In the genomic region with DNA sequence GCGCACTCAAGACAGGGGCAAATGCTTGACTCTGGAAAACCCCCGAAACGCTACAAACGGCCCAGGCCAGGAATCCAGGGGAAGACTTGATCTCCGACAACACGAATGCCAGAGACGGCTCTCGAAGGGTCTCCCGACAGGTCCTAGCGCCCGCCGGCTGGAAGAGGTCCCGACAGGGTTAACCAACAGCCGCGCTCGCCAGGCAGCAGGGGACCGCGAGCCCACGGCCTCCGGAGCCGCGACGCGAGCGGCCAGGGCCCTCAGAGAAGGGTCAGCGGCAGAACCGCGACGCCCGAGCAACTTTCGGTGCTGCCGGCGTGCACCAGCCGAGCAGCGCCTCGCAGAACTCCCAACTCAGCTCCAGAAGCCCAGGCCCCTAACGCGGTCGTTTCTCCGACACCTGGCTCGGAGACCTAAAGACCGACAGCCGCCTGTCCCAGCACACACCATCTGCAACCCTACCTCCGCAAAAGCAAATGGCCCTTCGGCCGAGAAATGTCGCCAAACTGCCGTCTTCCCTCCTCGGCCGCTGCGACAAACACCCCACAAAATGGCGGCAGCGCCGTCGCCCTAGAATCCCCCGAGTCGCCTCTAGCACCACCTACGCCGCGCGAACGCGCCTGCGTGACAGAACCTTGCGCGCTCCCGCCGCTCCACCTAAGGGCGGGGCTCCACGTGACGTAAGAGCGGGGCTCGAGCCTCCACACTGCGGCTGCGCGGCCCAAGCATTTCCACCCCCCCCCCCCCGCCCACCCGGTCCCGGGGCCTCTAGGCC, we compare ENCODE assay signal across 1 cellular context.
TF ChIP-seq lines count a peak whose summit lies in the region.

A gene (minus strand): TSS at position 567 of the 775 bp plus-strand sequence. CDS start 3,634 bp downstream, outside the sequence.

TF ChIP-seq in WTC11, 78 proteins besides CTCF, POLR2A, EP300 and RAD21 (continued from another document):
- TF ChIP-seq, protein P1, sequence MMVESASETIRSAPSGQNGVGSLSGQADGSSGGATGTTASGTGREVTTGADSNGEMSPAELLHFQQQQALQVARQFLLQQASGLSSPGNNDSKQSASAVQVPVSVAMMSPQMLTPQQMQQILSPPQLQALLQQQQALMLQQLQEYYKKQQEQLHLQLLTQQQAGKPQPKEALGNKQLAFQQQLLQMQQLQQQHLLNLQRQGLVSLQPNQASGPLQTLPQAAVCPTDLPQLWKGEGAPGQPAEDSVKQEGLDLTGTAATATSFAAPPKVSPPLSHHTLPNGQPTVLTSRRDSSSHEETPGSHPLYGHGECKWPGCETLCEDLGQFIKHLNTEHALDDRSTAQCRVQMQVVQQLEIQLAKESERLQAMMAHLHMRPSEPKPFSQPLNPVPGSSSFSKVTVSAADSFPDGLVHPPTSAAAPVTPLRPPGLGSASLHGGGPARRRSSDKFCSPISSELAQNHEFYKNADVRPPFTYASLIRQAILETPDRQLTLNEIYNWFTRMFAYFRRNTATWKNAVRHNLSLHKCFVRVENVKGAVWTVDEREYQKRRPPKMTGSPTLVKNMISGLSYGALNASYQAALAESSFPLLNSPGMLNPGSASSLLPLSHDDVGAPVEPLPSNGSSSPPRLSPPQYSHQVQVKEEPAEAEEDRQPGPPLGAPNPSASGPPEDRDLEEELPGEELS (CRISPR knock-in tag; IDR thresholded peaks at IDR 0.05): peak; percentile 11; the same call in 1 of the 2 replicates
- TF ChIP-seq GRHL2 (CRISPR knock-in tag; IDR thresholded peaks at IDR 0.05; ENCODE audit: insufficient replicate concordance, severe bottlenecking) (no peak), MYBL2 (CRISPR knock-in tag; IDR thresholded peaks at IDR 0.05) (no peak), ZNF396 (CRISPR knock-in tag; IDR thresholded peaks at IDR 0.05; ENCODE audit: borderline replicate concordance) (no peak), FOXJ3 (CRISPR knock-in tag; IDR thresholded peaks at IDR 0.05; ENCODE audit: borderline replicate concordance) (no peak), CBFB (CRISPR knock-in tag; IDR thresholded peaks at IDR 0.05; ENCODE audit: low read depth) (no peak), ESRRA (CRISPR knock-in tag; IDR thresholded peaks at IDR 0.05; ENCODE audit: borderline replicate concordance) (no peak), CREM (CRISPR knock-in tag; IDR thresholded peaks at IDR 0.05) (no peak), ZBTB21 (CRISPR knock-in tag; IDR thresholded peaks at IDR 0.05; ENCODE audit: borderline replicate concordance) (0 out of 2 replicates have a peak, but pooled peaks have one; percentile 20), ETV6 (CRISPR knock-in tag; IDR thresholded peaks at IDR 0.05) (peak; percentile 81), ZNF423 (CRISPR knock-in tag; IDR thresholded peaks at IDR 0.05) (no peak), ZNF121 (CRISPR knock-in tag; IDR thresholded peaks at IDR 0.05) (no peak), GTF2I (CRISPR knock-in tag; conservative IDR thresholded peaks at IDR 0.05) (no peak), SMAD3 (CRISPR knock-in tag; IDR thresholded peaks at IDR 0.05; ENCODE audit: borderline replicate concordance) (no peak), FOXK1 (CRISPR knock-in tag; IDR thresholded peaks at IDR 0.05) (peak; percentile 21; the same call in 1 of the 2 replicates), RELA (CRISPR knock-in tag; IDR thresholded peaks at IDR 0.05; ENCODE audit: borderline replicate concordance) (no peak), ZNF138 (CRISPR knock-in tag; conservative IDR thresholded peaks at IDR 0.05) (no peak), ZNF219 (CRISPR knock-in tag; IDR thresholded peaks at IDR 0.05; ENCODE audit: borderline replicate concordance) (0 out of 2 replicates have a peak, but pooled peaks have one; percentile 42), NFATC4 (CRISPR knock-in tag; IDR thresholded peaks at IDR 0.05) (no peak)
- TF ChIP-seq, protein P2, sequence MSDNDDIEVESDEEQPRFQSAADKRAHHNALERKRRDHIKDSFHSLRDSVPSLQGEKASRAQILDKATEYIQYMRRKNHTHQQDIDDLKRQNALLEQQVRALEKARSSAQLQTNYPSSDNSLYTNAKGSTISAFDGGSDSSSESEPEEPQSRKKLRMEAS (CRISPR knock-in tag; IDR thresholded peaks at IDR 0.05): peak; percentile 54; the same call in 1 of the 2 replicates
- TF ChIP-seq, protein P3, sequence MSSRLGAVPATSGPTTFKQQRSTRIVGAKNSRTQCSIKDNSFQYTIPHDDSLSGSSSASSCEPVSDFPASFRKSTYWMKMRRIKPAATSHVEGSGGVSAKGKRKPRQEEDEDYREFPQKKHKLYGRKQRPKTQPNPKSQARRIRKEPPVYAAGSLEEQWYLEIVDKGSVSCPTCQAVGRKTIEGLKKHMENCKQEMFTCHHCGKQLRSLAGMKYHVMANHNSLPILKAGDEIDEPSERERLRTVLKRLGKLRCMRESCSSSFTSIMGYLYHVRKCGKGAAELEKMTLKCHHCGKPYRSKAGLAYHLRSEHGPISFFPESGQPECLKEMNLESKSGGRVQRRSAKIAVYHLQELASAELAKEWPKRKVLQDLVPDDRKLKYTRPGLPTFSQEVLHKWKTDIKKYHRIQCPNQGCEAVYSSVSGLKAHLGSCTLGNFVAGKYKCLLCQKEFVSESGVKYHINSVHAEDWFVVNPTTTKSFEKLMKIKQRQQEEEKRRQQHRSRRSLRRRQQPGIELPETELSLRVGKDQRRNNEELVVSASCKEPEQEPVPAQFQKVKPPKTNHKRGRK (CRISPR knock-in tag; IDR thresholded peaks at IDR 0.05; ENCODE audit: borderline replicate concordance): no peak
- TF ChIP-seq, protein P4, sequence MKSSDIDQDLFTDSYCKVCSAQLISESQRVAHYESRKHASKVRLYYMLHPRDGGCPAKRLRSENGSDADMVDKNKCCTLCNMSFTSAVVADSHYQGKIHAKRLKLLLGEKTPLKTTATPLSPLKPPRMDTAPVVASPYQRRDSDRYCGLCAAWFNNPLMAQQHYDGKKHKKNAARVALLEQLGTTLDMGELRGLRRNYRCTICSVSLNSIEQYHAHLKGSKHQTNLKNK (CRISPR knock-in tag; IDR thresholded peaks at IDR 0.05): no peak
- TF ChIP-seq, protein P5, sequence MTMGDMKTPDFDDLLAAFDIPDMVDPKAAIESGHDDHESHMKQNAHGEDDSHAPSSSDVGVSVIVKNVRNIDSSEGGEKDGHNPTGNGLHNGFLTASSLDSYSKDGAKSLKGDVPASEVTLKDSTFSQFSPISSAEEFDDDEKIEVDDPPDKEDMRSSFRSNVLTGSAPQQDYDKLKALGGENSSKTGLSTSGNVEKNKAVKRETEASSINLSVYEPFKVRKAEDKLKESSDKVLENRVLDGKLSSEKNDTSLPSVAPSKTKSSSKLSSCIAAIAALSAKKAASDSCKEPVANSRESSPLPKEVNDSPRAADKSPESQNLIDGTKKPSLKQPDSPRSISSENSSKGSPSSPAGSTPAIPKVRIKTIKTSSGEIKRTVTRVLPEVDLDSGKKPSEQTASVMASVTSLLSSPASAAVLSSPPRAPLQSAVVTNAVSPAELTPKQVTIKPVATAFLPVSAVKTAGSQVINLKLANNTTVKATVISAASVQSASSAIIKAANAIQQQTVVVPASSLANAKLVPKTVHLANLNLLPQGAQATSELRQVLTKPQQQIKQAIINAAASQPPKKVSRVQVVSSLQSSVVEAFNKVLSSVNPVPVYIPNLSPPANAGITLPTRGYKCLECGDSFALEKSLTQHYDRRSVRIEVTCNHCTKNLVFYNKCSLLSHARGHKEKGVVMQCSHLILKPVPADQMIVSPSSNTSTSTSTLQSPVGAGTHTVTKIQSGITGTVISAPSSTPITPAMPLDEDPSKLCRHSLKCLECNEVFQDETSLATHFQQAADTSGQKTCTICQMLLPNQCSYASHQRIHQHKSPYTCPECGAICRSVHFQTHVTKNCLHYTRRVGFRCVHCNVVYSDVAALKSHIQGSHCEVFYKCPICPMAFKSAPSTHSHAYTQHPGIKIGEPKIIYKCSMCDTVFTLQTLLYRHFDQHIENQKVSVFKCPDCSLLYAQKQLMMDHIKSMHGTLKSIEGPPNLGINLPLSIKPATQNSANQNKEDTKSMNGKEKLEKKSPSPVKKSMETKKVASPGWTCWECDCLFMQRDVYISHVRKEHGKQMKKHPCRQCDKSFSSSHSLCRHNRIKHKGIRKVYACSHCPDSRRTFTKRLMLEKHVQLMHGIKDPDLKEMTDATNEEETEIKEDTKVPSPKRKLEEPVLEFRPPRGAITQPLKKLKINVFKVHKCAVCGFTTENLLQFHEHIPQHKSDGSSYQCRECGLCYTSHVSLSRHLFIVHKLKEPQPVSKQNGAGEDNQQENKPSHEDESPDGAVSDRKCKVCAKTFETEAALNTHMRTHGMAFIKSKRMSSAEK (CRISPR knock-in tag; IDR thresholded peaks at IDR 0.05; ENCODE audit: borderline replicate concordance): no peak
- TF ChIP-seq, protein P6, sequence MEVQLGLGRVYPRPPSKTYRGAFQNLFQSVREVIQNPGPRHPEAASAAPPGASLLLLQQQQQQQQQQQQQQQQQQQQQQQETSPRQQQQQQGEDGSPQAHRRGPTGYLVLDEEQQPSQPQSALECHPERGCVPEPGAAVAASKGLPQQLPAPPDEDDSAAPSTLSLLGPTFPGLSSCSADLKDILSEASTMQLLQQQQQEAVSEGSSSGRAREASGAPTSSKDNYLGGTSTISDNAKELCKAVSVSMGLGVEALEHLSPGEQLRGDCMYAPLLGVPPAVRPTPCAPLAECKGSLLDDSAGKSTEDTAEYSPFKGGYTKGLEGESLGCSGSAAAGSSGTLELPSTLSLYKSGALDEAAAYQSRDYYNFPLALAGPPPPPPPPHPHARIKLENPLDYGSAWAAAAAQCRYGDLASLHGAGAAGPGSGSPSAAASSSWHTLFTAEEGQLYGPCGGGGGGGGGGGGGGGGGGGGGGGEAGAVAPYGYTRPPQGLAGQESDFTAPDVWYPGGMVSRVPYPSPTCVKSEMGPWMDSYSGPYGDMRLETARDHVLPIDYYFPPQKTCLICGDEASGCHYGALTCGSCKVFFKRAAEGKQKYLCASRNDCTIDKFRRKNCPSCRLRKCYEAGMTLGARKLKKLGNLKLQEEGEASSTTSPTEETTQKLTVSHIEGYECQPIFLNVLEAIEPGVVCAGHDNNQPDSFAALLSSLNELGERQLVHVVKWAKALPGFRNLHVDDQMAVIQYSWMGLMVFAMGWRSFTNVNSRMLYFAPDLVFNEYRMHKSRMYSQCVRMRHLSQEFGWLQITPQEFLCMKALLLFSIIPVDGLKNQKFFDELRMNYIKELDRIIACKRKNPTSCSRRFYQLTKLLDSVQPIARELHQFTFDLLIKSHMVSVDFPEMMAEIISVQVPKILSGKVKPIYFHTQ (CRISPR knock-in tag; IDR thresholded peaks at IDR 0.05): no peak
- TF ChIP-seq, protein P7, sequence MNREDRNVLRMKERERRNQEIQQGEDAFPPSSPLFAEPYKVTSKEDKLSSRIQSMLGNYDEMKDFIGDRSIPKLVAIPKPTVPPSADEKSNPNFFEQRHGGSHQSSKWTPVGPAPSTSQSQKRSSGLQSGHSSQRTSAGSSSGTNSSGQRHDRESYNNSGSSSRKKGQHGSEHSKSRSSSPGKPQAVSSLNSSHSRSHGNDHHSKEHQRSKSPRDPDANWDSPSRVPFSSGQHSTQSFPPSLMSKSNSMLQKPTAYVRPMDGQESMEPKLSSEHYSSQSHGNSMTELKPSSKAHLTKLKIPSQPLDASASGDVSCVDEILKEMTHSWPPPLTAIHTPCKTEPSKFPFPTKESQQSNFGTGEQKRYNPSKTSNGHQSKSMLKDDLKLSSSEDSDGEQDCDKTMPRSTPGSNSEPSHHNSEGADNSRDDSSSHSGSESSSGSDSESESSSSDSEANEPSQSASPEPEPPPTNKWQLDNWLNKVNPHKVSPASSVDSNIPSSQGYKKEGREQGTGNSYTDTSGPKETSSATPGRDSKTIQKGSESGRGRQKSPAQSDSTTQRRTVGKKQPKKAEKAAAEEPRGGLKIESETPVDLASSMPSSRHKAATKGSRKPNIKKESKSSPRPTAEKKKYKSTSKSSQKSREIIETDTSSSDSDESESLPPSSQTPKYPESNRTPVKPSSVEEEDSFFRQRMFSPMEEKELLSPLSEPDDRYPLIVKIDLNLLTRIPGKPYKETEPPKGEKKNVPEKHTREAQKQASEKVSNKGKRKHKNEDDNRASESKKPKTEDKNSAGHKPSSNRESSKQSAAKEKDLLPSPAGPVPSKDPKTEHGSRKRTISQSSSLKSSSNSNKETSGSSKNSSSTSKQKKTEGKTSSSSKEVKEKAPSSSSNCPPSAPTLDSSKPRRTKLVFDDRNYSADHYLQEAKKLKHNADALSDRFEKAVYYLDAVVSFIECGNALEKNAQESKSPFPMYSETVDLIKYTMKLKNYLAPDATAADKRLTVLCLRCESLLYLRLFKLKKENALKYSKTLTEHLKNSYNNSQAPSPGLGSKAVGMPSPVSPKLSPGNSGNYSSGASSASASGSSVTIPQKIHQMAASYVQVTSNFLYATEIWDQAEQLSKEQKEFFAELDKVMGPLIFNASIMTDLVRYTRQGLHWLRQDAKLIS (CRISPR knock-in tag; IDR thresholded peaks at IDR 0.05; ENCODE audit: borderline replicate concordance): no peak
- TF ChIP-seq, protein P8, sequence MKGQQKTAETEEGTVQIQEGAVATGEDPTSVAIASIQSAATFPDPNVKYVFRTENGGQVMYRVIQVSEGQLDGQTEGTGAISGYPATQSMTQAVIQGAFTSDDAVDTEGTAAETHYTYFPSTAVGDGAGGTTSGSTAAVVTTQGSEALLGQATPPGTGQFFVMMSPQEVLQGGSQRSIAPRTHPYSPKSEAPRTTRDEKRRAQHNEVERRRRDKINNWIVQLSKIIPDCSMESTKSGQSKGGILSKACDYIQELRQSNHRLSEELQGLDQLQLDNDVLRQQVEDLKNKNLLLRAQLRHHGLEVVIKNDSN (CRISPR knock-in tag; IDR thresholded peaks at IDR 0.05): peak; percentile 89
- TF ChIP-seq, protein P9, sequence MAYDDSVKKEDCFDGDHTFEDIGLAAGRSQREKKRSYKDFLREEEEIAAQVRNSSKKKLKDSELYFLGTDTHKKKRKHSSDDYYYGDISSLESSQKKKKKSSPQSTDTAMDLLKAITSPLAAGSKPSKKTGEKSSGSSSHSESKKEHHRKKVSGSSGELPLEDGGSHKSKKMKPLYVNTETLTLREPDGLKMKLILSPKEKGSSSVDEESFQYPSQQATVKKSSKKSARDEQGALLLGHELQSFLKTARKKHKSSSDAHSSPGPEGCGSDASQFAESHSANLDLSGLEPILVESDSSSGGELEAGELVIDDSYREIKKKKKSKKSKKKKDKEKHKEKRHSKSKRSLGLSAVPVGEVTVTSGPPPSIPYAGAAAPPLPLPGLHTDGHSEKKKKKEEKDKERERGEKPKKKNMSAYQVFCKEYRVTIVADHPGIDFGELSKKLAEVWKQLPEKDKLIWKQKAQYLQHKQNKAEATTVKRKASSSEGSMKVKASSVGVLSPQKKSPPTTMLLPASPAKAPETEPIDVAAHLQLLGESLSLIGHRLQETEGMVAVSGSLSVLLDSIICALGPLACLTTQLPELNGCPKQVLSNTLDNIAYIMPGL (CRISPR knock-in tag; IDR thresholded peaks at IDR 0.05): peak; percentile 77
TF ChIP-seq in WTC11: peak in this region for 13.
